8 cellular contexts compared by ENCODE assay signal in genomic region chr7:33243319-33243881, GRCh38.
DNase-seq lines count a peak whose midpoint lies in the region; ATAC-seq and TF ChIP-seq lines count a peak whose summit lies in the region.

No MANE protein-coding gene starts in this region.

- TF ChIP-seq CTCF in LNCAP (IDR thresholded peaks at IDR 0.05) (peak; percentile 79), parathyroid adenoma (IDR thresholded peaks at IDR 0.05) (peak; percentile 64)

- no peak overlapping the region for H3K9ac ChIP-seq in parathyroid adenoma

- no peaks in the 10 kb centered on the region for H3K9me3 ChIP-seq in parathyroid adenoma (ENCODE audit: control insufficient read depth, low read length)
- H3K9me3 ChIP-seq in aorta (ENCODE audit: control insufficient read depth, low read length): no peaks in the 10 kb centered on the region

- H3K27me3 ChIP-seq in parathyroid adenoma (ENCODE audit: control insufficient read depth, insufficient read depth, low read length) (no peaks in the 10 kb centered on the region), aorta (ENCODE audit: control insufficient read depth in 1 of 2, insufficient read depth in 2 of 2, low read length in 1 of 2) (no peaks in the 10 kb centered on the region)

- peak; percentile 46 for DNase-seq in DMS79 (lab: John Stamatoyannopoulos, UW)
- DNase-seq in RPMI7951 (ENCODE audit: low read depth): peak; percentile 59
- peak; percentile 50 for DNase-seq in fibroblast of gingiva (ENCODE audit: low read depth)
- DNase-seq in activated CD4-positive, CD25-positive, alpha-beta regulatory T cell treated with anti-CD3 and anti-CD28 coated beads, Interleukin-2, amount 50 U/mL, for 72 hours: no peak
- DNase-seq in aorta: no peak

- H3K4me3 ChIP-seq in parathyroid adenoma (ENCODE audit: low read depth, low read length): no peak overlapping the region
- no peak overlapping the region for H3K4me3 ChIP-seq in aorta (ENCODE audit: low read length in 2 of 2)

- no peak overlapping the region for H2AFZ ChIP-seq in parathyroid adenoma

- H3K36me3 ChIP-seq in parathyroid adenoma (ENCODE audit: control insufficient read depth, insufficient read depth, low read length): no peaks in the 10 kb centered on the region
- H3K36me3 ChIP-seq in aorta (ENCODE audit: control insufficient read depth in 1 of 2, insufficient read depth in 2 of 2, low read length in 1 of 2): no peaks in the 10 kb centered on the region

- H3K79me2 ChIP-seq in parathyroid adenoma: no peaks in the 10 kb centered on the region

- ATAC-seq in aorta (ENCODE audit: low FRiP score) (no peak), GM18498 (IDR thresholded peaks at IDR 0.05; ENCODE audit: unreplicated experiment) (no peak)

- intact Hi-C loops in aorta (cut with DNase I): loop anchor here (5.0 to 10.0 kb wide), 2 partner anchors 501 to 689 kb away; no protein-coding TSS in a partner anchor

- H3K27ac ChIP-seq in parathyroid adenoma (no peak overlapping the region), aorta (ENCODE audit: low read depth in 1 of 2, low read length in 2 of 2) (no peak overlapping the region)

- H3K4me2 ChIP-seq in parathyroid adenoma (ENCODE audit: low read length): no peak overlapping the region

- WGBS in aorta, 2 donors: 46 to 47% methylated on average over 2 of the region's 2 CpGs

- no peaks in the 10 kb centered on the region for H3K4me1 ChIP-seq in parathyroid adenoma
- H3K4me1 ChIP-seq in aorta (ENCODE audit: control insufficient read depth in 1 of 2, insufficient read depth in 2 of 2, low read length in 2 of 2): no peaks in the 10 kb centered on the region

Comparison
In these comparisons a context has a peak if more than half of its experiments do, and no peak if none do; other contexts are left out.
1. DNase-seq: peak in DMS79 (single experiment), RPMI7951 (single experiment) and fibroblast of gingiva (single experiment); none in activated CD4-positive, CD25-positive, alpha-beta regulatory T cell treated with anti-CD3 and anti-CD28 coated beads, Interleukin-2, amount 50 U/mL, for 72 hours (single experiment) and aorta (0 of 2).